Comparison of ENCODE assay signal across 15 cellular contexts in the genomic region with DNA sequence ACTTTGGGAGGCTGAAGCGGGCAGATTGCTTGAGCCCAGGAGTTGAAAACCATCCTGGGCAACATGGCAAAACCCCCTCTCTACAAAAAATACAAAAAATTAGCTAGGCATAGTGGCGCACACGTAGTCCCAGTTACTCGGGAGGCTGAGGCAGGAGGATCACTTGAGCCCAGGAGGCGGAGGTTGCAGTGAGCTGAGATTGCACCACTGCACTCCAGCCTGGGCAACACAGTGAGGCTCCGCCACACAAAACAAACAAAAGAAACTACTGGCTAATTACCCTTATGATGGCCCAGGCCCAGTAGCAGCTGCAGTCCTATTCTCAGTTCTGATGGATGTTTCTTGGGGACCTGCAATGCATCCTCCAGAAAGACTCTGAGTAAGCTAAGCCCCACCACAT. TPM values are rescaled to one million over a fixed set of nuclear protein-coding genes. Genes with fewer than 3 reads are reported as not detected.
"Had no signal": no experiment of that assay in that cellular context is flagged by ENCODE, and none has a peak within 500 bp of the region (broad histone marks: within the 10 kb centered on the region; RNA-seq: fewer than 3 reads in every experiment).

No MANE protein-coding gene starts in this region.

RNA-seq across cellular contexts. Expression of gene ASCL3, which starts 44.0 kb away (rescaled TPM):
- total RNA-seq: subcutaneous adipose tissue, suprapubic skin, temporal lobe, testis, thoracic aorta, thyroid gland, tibial nerve, transverse colon, upper lobe of left lung, upper lobe of right lung, ureter, urinary bladder, uterus, vagina had no signal
- polyA plus RNA-seq: stomach, urinary bladder had no signal

RNA-seq across cellular contexts. Expression of gene C11orf16, which starts 54.0 kb away (rescaled TPM):
- total RNA-seq: stomach, subcutaneous adipose tissue, suprapubic skin, thoracic aorta, thyroid gland, tibial nerve, transverse colon, upper lobe of right lung, ureter, urinary bladder, vagina had no signal
- polyA plus RNA-seq: stomach, urinary bladder had no signal
